ENCODE assay signal across 3 cellular contexts in the genomic region with DNA sequence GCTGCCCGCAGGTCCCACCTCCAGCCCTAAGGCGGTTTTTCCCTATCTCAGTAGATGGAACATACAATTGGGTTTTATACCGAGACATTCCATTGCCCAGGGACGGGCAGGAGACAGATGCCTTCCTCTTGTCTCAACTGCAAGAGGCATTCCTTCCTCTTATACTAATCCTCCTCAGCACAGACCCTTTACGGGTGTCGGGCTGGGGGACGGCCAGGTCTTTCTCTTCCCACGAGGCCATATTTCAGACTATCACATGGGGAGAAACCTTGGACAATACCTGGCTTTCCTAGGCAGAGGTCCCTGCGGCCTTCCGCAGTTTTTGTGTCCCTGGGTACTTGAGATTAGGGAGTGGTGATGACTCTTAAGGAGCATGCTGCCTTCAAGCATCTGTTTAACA. TPM values are rescaled to one million over a fixed set of nuclear protein-coding genes. Genes with fewer than 3 reads are reported as not detected.
"Had no signal": no experiment of that assay in that cellular context is flagged by ENCODE, and none has a peak within 500 bp of the region (broad histone marks: within the 10 kb centered on the region; RNA-seq: fewer than 3 reads in every experiment).

No MANE protein-coding gene starts in this region.

RNA-seq across cellular contexts. Expression of gene CILP, which starts 15.6 kb away (rescaled TPM):
- total RNA-seq: HepG2, K562 had no signal
- polyA plus RNA-seq: IgD-negative memory B cell had no signal
